ENCODE assay signal across 1 cellular context in genomic region chr3:24562874-24563273, GRCh38.
TF ChIP-seq lines count a peak whose summit lies in the region.

No MANE protein-coding gene starts in this region.

TF ChIP-seq in GM12878, 131 proteins besides CTCF, POLR2A, EP300 and RAD21 (continued from another document):
- TF ChIP-seq CEBPB (IDR thresholded peaks at IDR 0.05; ENCODE audit: borderline replicate concordance in 1 of 2, low read depth in 2 of 2, low read length in 2 of 2) (no peak), BRCA1 (IDR thresholded peaks at IDR 0.05; ENCODE audit: low read depth, low read length) (no peak)
